Comparison of ENCODE assay signal across 8 cellular contexts in the genomic region with DNA sequence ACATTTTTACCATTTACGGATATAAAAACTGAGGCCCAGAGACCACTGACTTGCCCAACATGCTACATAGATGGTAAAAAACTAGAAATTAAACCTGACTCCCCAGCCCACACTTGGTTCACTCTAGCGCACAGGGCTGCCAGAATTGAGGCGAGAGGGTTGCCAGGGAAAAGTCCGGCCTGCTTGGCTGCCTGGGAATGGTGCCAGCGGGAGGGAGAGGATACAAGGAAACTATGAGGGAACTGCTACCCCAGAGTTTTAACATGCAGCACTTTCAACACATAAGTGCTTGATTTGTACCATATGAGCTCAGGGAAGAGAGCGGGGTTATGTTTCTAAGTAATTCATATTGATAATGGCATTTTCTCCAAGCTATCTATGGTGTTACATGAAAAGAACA. TPM values are rescaled to one million over a fixed set of nuclear protein-coding genes. Genes with fewer than 3 reads are reported as not detected.
DNase-seq lines count a peak whose midpoint lies in the region; ATAC-seq, FAIRE-seq and TF ChIP-seq lines count a peak whose summit lies in the region.
"Not testable (repeated sequence)": the region's sequence is repeated elsewhere in the genome, so short reads cannot be mapped to it uniquely, and the experiment has no call there.

No MANE protein-coding gene starts in this region.

- TF ChIP-seq POLR2A in adrenal gland (IDR thresholded peaks at IDR 0.05) = not testable (repeated sequence)

- TF ChIP-seq CTCF in AG10803 (conservative IDR thresholded peaks at IDR 0.05; ENCODE audit: low read length); adrenal gland (IDR thresholded peaks at IDR 0.05); pancreas (IDR thresholded peaks at IDR 0.05): not testable (repeated sequence)

- not testable (repeated sequence) for H3K4me3 ChIP-seq in AG10803 (ENCODE audit: low read length); adrenal gland; pancreas

- not testable (repeated sequence) for FAIRE-seq in pancreas (lab: Jason Lieb, UNC)

- intact Hi-C loops in adrenal gland (cut with DNase I); left colon (cut with DNase I, micrococcal nuclease): not testable (repeated sequence)
- intact Hi-C loops in head of caudate nucleus (cut with DNase I) = loop anchor here (5.0 kb wide), 1 partner anchor 94 kb away; the partner anchor contains the start of genes EARS2 and UBFD1
- intact Hi-C loops in pancreas (cut with DNase I) = loop anchor here in 1 of 3 donors (10.0 kb wide), 1 partner anchor 92 kb away; the partner anchor contains the start of genes EARS2 and UBFD1

- H3K4me1 ChIP-seq in adrenal gland (replicated peaks in 1 of 2); pancreas: not testable (repeated sequence)

- ATAC-seq in left colon (peak; percentile 85), pancreas (peak; percentile 73 to 90 (median 84))

- H3K36me3 ChIP-seq in adrenal gland (replicated peaks in 1 of 2) (peaks cover 0 to 30% of the 10 kb centered on the region in 2 donors), pancreas (peaks cover 0 to 21% (median 14%) of the 10 kb centered on the region in 3 donors)

- DNase-seq in AG10803 (ENCODE audit: low read depth) (peak; percentile 88), M059J (ENCODE audit: low read depth) (peak; percentile 30), adrenal gland (peak; percentile 70 to 91 (median 87)), dedifferentiated amniotic fluid mesenchymal stem cell (ENCODE audit: extremely low spot score) (peak; percentile 80), head of caudate nucleus (peak; percentile 20 to 83 (median 64)), left colon (peak; percentile 76 to 84), pancreas (peak; percentile 78 to 93 (median 86)), substantia nigra (lab: John Stamatoyannopoulos, UW) (peak in 40 of 49 donors; percentile 0 to 81 (median 47))

- H3K27ac ChIP-seq in adrenal gland (peak overlapping the region in 1 of 5 donors; percentile 21), pancreas (peak overlapping the region in 2 of 4 donors; percentile 12 to 44)
- H3K27ac ChIP-seq in substantia nigra (ENCODE audit: low read depth, low read length, poor library complexity, severe bottlenecking) = not testable (repeated sequence)

- not testable (repeated sequence) for H3K27me3 ChIP-seq in adrenal gland, pancreas

- H3K9me3 ChIP-seq in adrenal gland (replicated peaks in 1 of 3); pancreas: not testable (repeated sequence)

- WGBS in adrenal gland, 4 donors = 23 to 35% (median 29%) methylated on average over 5 to 6 of the region's 6 CpGs
- WGBS in pancreas, 2 donors = 14% methylated on average over 5 of the region's 6 CpGs

RNA-seq across cellular contexts. Expression of gene COG7, which starts 10.0 kb away (rescaled TPM):
- total RNA-seq in M059J (2014; rRNA removed; shearing (Covaris generic)) = 20.6 and 30.5 TPM in 2 replicates
- total RNA-seq in adrenal gland (10 to 100 TPM; 10.7 to 25.7 (median 21.4) TPM), left colon (10 to 100 TPM; 29.3 to 42.5 TPM), pancreas (10 to 100 TPM in 1 of 6 donors, 1 to 10 TPM in 5; 5.9 to 13.6 (median 8.0) TPM)
- polyA plus RNA-seq in adrenal gland (10 to 100 TPM; 19.2 to 50.1 (median 37.3) TPM), pancreas (10 to 100 TPM; 21.8 to 34.0 TPM)

RNA-seq across cellular contexts. Expression of gene GGA2, which starts 47.3 kb away (rescaled TPM):
- 4.4 and 19.3 TPM in 2 replicates for total RNA-seq in M059J (2014; rRNA removed; shearing (Covaris generic))
- total RNA-seq in adrenal gland = 100 to 1,000 TPM in 6 of 8 donors, 10 to 100 TPM in 2; 57.4 to 143 (median 116) TPM
- polyA plus RNA-seq in adrenal gland = 100 to 1,000 TPM in 1 of 3 donors, 10 to 100 TPM in 2; 37.7 to 129 (median 66.5) TPM
- total RNA-seq in left colon = 10 to 100 TPM; 42.6 to 45.3 TPM
- total RNA-seq in pancreas = 10 to 100 TPM; 47.4 to 93.3 (median 83.2) TPM
- polyA plus RNA-seq in pancreas = 10 to 100 TPM; 42.4 to 53.3 TPM

Comparison
In these comparisons a context has a peak if more than half of its experiments do, and no peak if none do; other contexts are left out.
1. DNase-seq: peak in every context shown above with its lines; median percentile 88 in AG10803; 87 in adrenal gland; 86 in pancreas; 80 in dedifferentiated amniotic fluid mesenchymal stem cell; 80 in left colon; 64 in head of caudate nucleus; 47 in substantia nigra; 30 in M059J.